Comparison of ENCODE assay signal across 8 cellular contexts in the genomic region with DNA sequence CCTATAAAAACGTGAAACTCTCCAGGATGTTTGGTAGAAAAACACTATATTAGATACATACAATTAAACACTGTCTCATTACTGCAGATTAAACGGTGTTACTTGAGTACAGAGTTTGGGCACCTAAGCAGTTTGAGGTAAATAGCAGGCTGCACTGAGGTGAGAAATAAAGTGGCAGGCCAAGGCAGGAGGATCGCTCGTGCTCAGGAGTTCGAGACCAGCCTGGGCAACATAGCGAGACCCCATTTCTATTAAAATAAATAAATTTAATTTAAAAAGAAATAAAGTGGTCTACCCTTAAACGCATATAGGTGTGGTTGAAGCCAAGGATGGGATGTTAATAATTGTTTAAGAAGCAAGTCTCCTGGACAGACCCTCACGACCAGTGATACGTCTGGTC. TPM values are rescaled to one million over a fixed set of nuclear protein-coding genes. Genes with fewer than 3 reads are reported as not detected.
DNase-seq lines count a peak whose midpoint lies in the region; ATAC-seq and TF ChIP-seq lines count a peak whose summit lies in the region.

No MANE protein-coding gene starts in this region.

- H3K27me3 Mint-ChIP-seq in activated CD8-positive, alpha-beta memory T cell treated with anti-CD3 and anti-CD28 coated beads, Interleukin-2, amount 10 ng/mL, durations not matched to agents 7 days and 5 days = no peaks in the 10 kb centered on the region
- H3K27me3 Mint-ChIP-seq in activated naive CD8-positive, alpha-beta T cell treated with anti-CD3 and anti-CD28 coated beads, Interleukin-2, amount 50 U/mL, for 24 hours = peaks cover 4% of the 10 kb centered on the region

- peak; percentile 46 for DNase-seq in activated CD8-positive, alpha-beta memory T cell treated with anti-CD3 and anti-CD28 coated beads, Interleukin-2, amount 10 ng/mL, durations not matched to agents 7 days and 5 days
- no peak for DNase-seq in activated CD8-positive, alpha-beta memory T cell treated with anti-CD3 and anti-CD28 coated beads, Interleukin-2, amount 50 U/mL, for 4 hours
- DNase-seq in activated naive CD8-positive, alpha-beta T cell treated with anti-CD3 and anti-CD28 coated beads, Interleukin-2, amount 50 U/mL, for 24 hours = peak; percentile 13
- no peak for DNase-seq in left lung
- no peak for DNase-seq in GM19240 (ENCODE audit: insufficient read length, low spot score)
- DNase-seq in C1 segment of cervical spinal cord (lab: John Stamatoyannopoulos, UW) = no peak

- TF ChIP-seq CTCF in left lung (IDR thresholded peaks at IDR 0.05) = no peak

- H3K36me3 ChIP-seq in left lung (no peaks in the 10 kb centered on the region), thymus (ENCODE audit: control insufficient read depth, insufficient read depth) (no peaks in the 10 kb centered on the region)

- H3K4me3 ChIP-seq in left lung (peak overlapping the region; percentile 84 to 91), thymus (ENCODE audit: low read length) (peak overlapping the region; percentile 96)

- H3K27me3 ChIP-seq in left lung (no peaks in the 10 kb centered on the region), thymus (ENCODE audit: control insufficient read depth, insufficient read depth) (no peaks in the 10 kb centered on the region)

- intact Hi-C loops in left lung (cut with DNase I) = no loop called here

- WGBS in thymus = 20% methylated on average over 9 of the region's 9 CpGs

- H3K27ac ChIP-seq in left lung (peak overlapping the region; percentile 96 to 98), thymus (ENCODE audit: low read depth) (no peak overlapping the region)

- H3K9me3 Mint-ChIP-seq in activated CD8-positive, alpha-beta memory T cell treated with anti-CD3 and anti-CD28 coated beads, Interleukin-2, amount 10 ng/mL, durations not matched to agents 7 days and 5 days (ENCODE audit: low read depth) = no peaks in the 10 kb centered on the region
- H3K9me3 Mint-ChIP-seq in activated naive CD8-positive, alpha-beta T cell treated with anti-CD3 and anti-CD28 coated beads, Interleukin-2, amount 50 U/mL, for 24 hours = no peaks in the 10 kb centered on the region

- ATAC-seq in activated CD8-positive, alpha-beta memory T cell treated with anti-CD3 and anti-CD28 coated beads, Interleukin-2, amount 10 ng/mL, durations not matched to agents 7 days and 5 days = no peak
- ATAC-seq in activated naive CD8-positive, alpha-beta T cell treated with anti-CD3 and anti-CD28 coated beads, Interleukin-2, amount 50 U/mL, for 24 hours = no peak
- ATAC-seq in left lung = no peak
- no peak for ATAC-seq in GM19035 (IDR thresholded peaks at IDR 0.05; ENCODE audit: unreplicated experiment)

- H3K27ac Mint-ChIP-seq in activated CD8-positive, alpha-beta memory T cell treated with anti-CD3 and anti-CD28 coated beads, Interleukin-2, amount 10 ng/mL, durations not matched to agents 7 days and 5 days = peak overlapping the region; percentile 100
- peak overlapping the region; percentile 99 for H3K27ac Mint-ChIP-seq in activated naive CD8-positive, alpha-beta T cell treated with anti-CD3 and anti-CD28 coated beads, Interleukin-2, amount 50 U/mL, for 24 hours

- H3K9me3 ChIP-seq in left lung = no peaks in the 10 kb centered on the region
- no peaks in the 10 kb centered on the region for H3K9me3 ChIP-seq in thymus (ENCODE audit: control insufficient read depth)

- peaks cover 10% of the 10 kb centered on the region for H3K4me1 Mint-ChIP-seq in activated CD8-positive, alpha-beta memory T cell treated with anti-CD3 and anti-CD28 coated beads, Interleukin-2, amount 10 ng/mL, durations not matched to agents 7 days and 5 days
- peaks cover 20% of the 10 kb centered on the region for H3K4me1 Mint-ChIP-seq in activated naive CD8-positive, alpha-beta T cell treated with anti-CD3 and anti-CD28 coated beads, Interleukin-2, amount 50 U/mL, for 24 hours

- peaks cover 9 to 19% of the 10 kb centered on the region in 2 donors for H3K4me1 ChIP-seq in left lung
- H3K4me1 ChIP-seq in thymus (ENCODE audit: control insufficient read depth, insufficient read depth, low read length) = peaks cover 4% of the 10 kb centered on the region

- peaks cover 16% of the 10 kb centered on the region for H3K36me3 Mint-ChIP-seq in activated CD8-positive, alpha-beta memory T cell treated with anti-CD3 and anti-CD28 coated beads, Interleukin-2, amount 10 ng/mL, durations not matched to agents 7 days and 5 days
- peaks cover 16% of the 10 kb centered on the region for H3K36me3 Mint-ChIP-seq in activated naive CD8-positive, alpha-beta T cell treated with anti-CD3 and anti-CD28 coated beads, Interleukin-2, amount 50 U/mL, for 24 hours (ENCODE audit: low read depth)

- peak overlapping the region; percentile 97 for H3K4me3 Mint-ChIP-seq in activated CD8-positive, alpha-beta memory T cell treated with anti-CD3 and anti-CD28 coated beads, Interleukin-2, amount 10 ng/mL, durations not matched to agents 7 days and 5 days
- peak overlapping the region; percentile 94 for H3K4me3 Mint-ChIP-seq in activated naive CD8-positive, alpha-beta T cell treated with anti-CD3 and anti-CD28 coated beads, Interleukin-2, amount 50 U/mL, for 24 hours

- CTCF ChIA-PET in activated CD8-positive, alpha-beta memory T cell treated with anti-CD3 and anti-CD28 coated beads, Interleukin-2, amount 10 ng/mL, durations not matched to agents 7 days and 5 days (lab: Charles Lee) = interaction anchor here (0.6 to 1.2 kb wide), 3 partner anchors 33 to 161 kb away, joined by 3 read pairs; no protein-coding TSS in a partner anchor

RNA-seq across cellular contexts. Expression of gene PSPC1, which starts 1.2 kb away (rescaled TPM):
- 100 to 1,000 TPM in 1 of 2 experiments, 10 to 100 TPM in 1; 81.6 to 101 TPM for total RNA-seq in activated CD8-positive, alpha-beta memory T cell treated with anti-CD3 and anti-CD28 coated beads, Interleukin-2, amount 10 ng/mL, durations not matched to agents 7 days and 5 days
- 10 to 100 TPM; 34.8 to 40.3 TPM for total RNA-seq in left lung
- polyA plus RNA-seq in thymus = 64.6 TPM

Comparison
In these comparisons a context has a peak if more than half of its experiments do, and no peak if none do; other contexts are left out.
1. DNase-seq: peak in activated CD8-positive, alpha-beta memory T cell treated with anti-CD3 and anti-CD28 coated beads, Interleukin-2, amount 10 ng/mL, durations not matched to agents 7 days and 5 days (single experiment) and activated naive CD8-positive, alpha-beta T cell treated with anti-CD3 and anti-CD28 coated beads, Interleukin-2, amount 50 U/mL, for 24 hours (single experiment); none in activated CD8-positive, alpha-beta memory T cell treated with anti-CD3 and anti-CD28 coated beads, Interleukin-2, amount 50 U/mL, for 4 hours (single experiment), left lung (0 of 2), GM19240 (single experiment) and C1 segment of cervical spinal cord (0 of 14).